ENCODE assay signal across 25 cellular contexts in the genomic region with DNA sequence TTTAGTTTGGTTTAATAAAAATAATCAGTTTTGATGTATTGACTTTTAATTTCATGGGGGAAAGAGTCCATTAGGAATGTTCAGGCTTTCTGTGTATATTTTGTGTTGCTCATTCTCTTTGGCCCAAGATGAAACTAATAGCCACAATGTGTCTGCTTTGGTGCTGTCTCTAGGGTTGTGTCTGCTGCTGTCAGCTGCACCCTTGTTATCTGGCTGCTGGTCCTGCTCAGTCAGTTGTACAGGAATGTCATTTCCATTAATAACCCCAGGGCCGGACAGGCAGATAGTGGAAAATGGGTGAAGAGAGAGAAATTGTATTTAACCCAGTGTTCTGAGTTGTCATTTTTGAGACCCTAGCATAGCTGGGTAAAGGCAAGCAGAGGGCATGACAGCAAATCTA.
"Had no signal": no experiment of that assay in that cellular context is flagged by ENCODE, and none has a peak within 500 bp of the region (broad histone marks: within the 10 kb centered on the region; RNA-seq: fewer than 3 reads in every experiment).

No MANE protein-coding gene starts in this region.

- H3K27me3 Mint-ChIP-seq: activated CD4-positive, alpha-beta memory T cell treated with anti-CD3 and anti-CD28 coated beads for 36 hours; activated naive CD8-positive, alpha-beta T cell treated with anti-CD3 and anti-CD28 coated beads, Interleukin-2, amount 50 U/mL, for 24 hours had no signal

- ATAC-seq: activated CD4-positive, CD25-positive, alpha-beta regulatory T cell treated with anti-CD3 and anti-CD28 coated beads, Interleukin-2, amount 50 U/mL, for 24 hours; activated naive CD4-positive, alpha-beta T cell treated with anti-CD3 and anti-CD28 coated beads, Interleukin-2, amount 50 U/mL, for 72 hours; activated naive CD8-positive, alpha-beta T cell treated with anti-CD3 and anti-CD28 coated beads, Interleukin-2, amount 50 U/mL, for 24 hours; activated T-cell treated with anti-CD3 and anti-CD28 coated beads, Interleukin-2, amount 50 U/mL, for 4 hours had no signal

- H3K4me1 ChIP-seq: ascending aorta, Peyer's patch had no signal

- H3K27me3 ChIP-seq: ascending aorta, Peyer's patch had no signal

- DNase-seq: activated CD4-positive, alpha-beta memory T cell treated with anti-CD3 and anti-CD28 coated beads for 36 hours; activated CD4-positive, alpha-beta T cell treated with anti-CD3 and anti-CD28 coated beads for 48 hours; activated CD8-positive, alpha-beta memory T cell treated with anti-CD3 and anti-CD28 coated beads for 24 hours; activated effector memory CD4-positive, alpha-beta T cell treated with anti-CD3 and anti-CD28 coated beads, Interleukin-2, amount 50 U/mL, for 16 hours; activated naive CD4-positive, alpha-beta T cell treated with Interleukin-2 at 50 U/mL for 16 hours; activated naive CD8-positive, alpha-beta T cell treated with anti-CD3 and anti-CD28 coated beads, Interleukin-2, amount 50 U/mL, for 24 hours; activated T-cell treated with anti-CD3 and anti-CD28 coated beads, Interleukin-2, amount 50 U/mL, for 4 hours; amniotic stem cell; NCI-H1092; NCI-H1417; NCI-H1930; NCI-H2107; NCI-H2171 treated with DMSO at 0.1 percent for 48 hours; NCI-H226; NCI-H526 treated with DMSO at 0.1 percent for 48 hours; NCI-H82; Peyer's patch; SHP77 treated with DMSO at 0.1 percent for 48 hours had no signal

- H3K36me3 Mint-ChIP-seq: activated CD4-positive, alpha-beta memory T cell treated with anti-CD3 and anti-CD28 coated beads for 36 hours; activated naive CD4-positive, alpha-beta T cell treated with anti-CD3 and anti-CD28 coated beads, Interleukin-2, amount 50 U/mL, for 72 hours; brain had no signal

- H3K9me3 ChIP-seq: ascending aorta, Peyer's patch had no signal

- H3K4me3 Mint-ChIP-seq: activated CD4-positive, alpha-beta memory T cell treated with anti-CD3 and anti-CD28 coated beads for 36 hours; activated naive CD8-positive, alpha-beta T cell treated with anti-CD3 and anti-CD28 coated beads, Interleukin-2, amount 50 U/mL, for 24 hours; activated T-cell treated with anti-CD3 and anti-CD28 coated beads, Interleukin-2, amount 50 U/mL, for 4 hours; brain; T-helper 1 cell treated with Interleukin-12 subunit alpha and Interleukin-12 subunit beta and Interleukin-4 antibody, amounts not matched to agents 30 μg/mL and 1 μg/mL, for 36 hours had no signal

- H3K27ac ChIP-seq: ascending aorta, KMS-11, Peyer's patch, RWPE1 had no signal

- H3K36me3 ChIP-seq: ascending aorta, Peyer's patch had no signal

- H3K27ac Mint-ChIP-seq: activated CD4-positive, alpha-beta memory T cell treated with anti-CD3 and anti-CD28 coated beads for 36 hours; activated naive CD4-positive, alpha-beta T cell treated with anti-CD3 and anti-CD28 coated beads, Interleukin-2, amount 50 U/mL, for 72 hours; activated naive CD8-positive, alpha-beta T cell treated with anti-CD3 and anti-CD28 coated beads, Interleukin-2, amount 50 U/mL, for 24 hours; brain; T-helper 1 cell treated with Interleukin-12 subunit alpha and Interleukin-12 subunit beta and Interleukin-4 antibody, amounts not matched to agents 30 μg/mL and 1 μg/mL, for 36 hours had no signal

- H3K4me3 ChIP-seq: ascending aorta, Peyer's patch had no signal

- H3K9me3 Mint-ChIP-seq: activated CD4-positive, alpha-beta memory T cell treated with anti-CD3 and anti-CD28 coated beads for 36 hours; activated naive CD4-positive, alpha-beta T cell treated with anti-CD3 and anti-CD28 coated beads, Interleukin-2, amount 50 U/mL, for 72 hours; activated naive CD8-positive, alpha-beta T cell treated with anti-CD3 and anti-CD28 coated beads, Interleukin-2, amount 50 U/mL, for 24 hours; activated T-cell treated with anti-CD3 and anti-CD28 coated beads, Interleukin-2, amount 50 U/mL, for 4 hours; T-helper 1 cell treated with Interleukin-12 subunit alpha and Interleukin-12 subunit beta and Interleukin-4 antibody, amounts not matched to agents 30 μg/mL and 1 μg/mL, for 36 hours had no signal

- H3K4me1 Mint-ChIP-seq: activated naive CD8-positive, alpha-beta T cell treated with anti-CD3 and anti-CD28 coated beads, Interleukin-2, amount 50 U/mL, for 24 hours; brain had no signal
